In the genomic region with DNA sequence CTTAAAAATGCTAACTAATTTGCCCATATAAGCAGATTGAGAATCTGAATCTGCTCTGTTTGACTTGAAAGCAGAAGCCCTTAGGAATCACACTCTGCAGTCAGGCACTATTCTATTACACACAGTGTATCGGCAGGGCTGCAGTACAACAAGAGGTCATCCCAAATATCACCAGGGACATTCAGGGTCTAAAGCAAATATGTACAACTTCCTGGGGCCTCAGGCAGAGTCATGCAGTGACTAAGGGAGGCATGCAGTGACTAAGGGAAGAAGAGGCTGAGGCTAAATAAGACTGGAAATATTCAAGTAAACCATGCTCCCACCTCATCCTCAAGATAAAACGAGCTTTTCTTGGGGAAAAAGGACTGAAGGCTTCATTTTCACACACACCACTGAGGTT, we compare ENCODE assay signal across 13 cellular contexts. TPM values are rescaled to one million over a fixed set of nuclear protein-coding genes. Genes with fewer than 3 reads are reported as not detected.
DNase-seq lines count a peak whose midpoint lies in the region; ATAC-seq and TF ChIP-seq lines count a peak whose summit lies in the region.
"Had no signal": no experiment of that assay in that cellular context is flagged by ENCODE, and none has a peak within 500 bp of the region (broad histone marks: within the 10 kb centered on the region; RNA-seq: fewer than 3 reads in every experiment).

No MANE protein-coding gene starts in this region.

- no peaks in the 10 kb centered on the region for H3K36me3 Mint-ChIP-seq in activated CD8-positive, alpha-beta T cell treated with anti-CD3 and anti-CD28 coated beads, Interleukin-2, amount 10 ng/mL, durations not matched to agents 7 days and 5 days (ENCODE audit: low read depth)
- H3K36me3 Mint-ChIP-seq: activated naive CD4-positive, alpha-beta T cell treated with anti-CD3 and anti-CD28 coated beads, Interleukin-2, amount 50 U/mL, for 24 hours; CD8-positive, alpha-beta memory T cell; natural killer cell had no signal

- H3K27me3 ChIP-seq in PC-3 (ENCODE audit: low read length), result no peaks in the 10 kb centered on the region

- DNase-seq in AG20443 (ENCODE audit: low spot score) (peak; percentile 82), PC-3 (peak; percentile 87), epithelial cell of proximal tubule (ENCODE audit: low read depth) (peak; percentile 57), myocyte (ENCODE audit: low read depth) (peak; percentile 77), SKM-1 treated with dmso at 0.1 percent for 144 hours (lab: John Stamatoyannopoulos, UW; ENCODE audit: unreplicated experiment) (no peak)
- no peak for DNase-seq in activated CD8-positive, alpha-beta T cell treated with anti-CD3 and anti-CD28 coated beads, Interleukin-2, amount 10 ng/mL, durations not matched to agents 7 days and 5 days
- DNase-seq: CD8-positive, alpha-beta memory T cell; glutamatergic neuron; KBM-7; natural killer cell had no signal

- no peak overlapping the region for H3K4me3 Mint-ChIP-seq in activated CD8-positive, alpha-beta T cell treated with anti-CD3 and anti-CD28 coated beads, Interleukin-2, amount 10 ng/mL, durations not matched to agents 7 days and 5 days
- H3K4me3 Mint-ChIP-seq: activated naive CD4-positive, alpha-beta T cell treated with anti-CD3 and anti-CD28 coated beads, Interleukin-2, amount 50 U/mL, for 24 hours; natural killer cell had no signal

- H3K4me2 ChIP-seq in PC-3 (ENCODE audit: low read length), result peak overlapping the region; percentile 58

- intact Hi-C loops in PC-3 (cut with micrococcal nuclease), result loop anchor here (2.0 to 5.0 kb wide), 2 partner anchors 28 to 48 kb away; no protein-coding TSS in a partner anchor

- no peaks in the 10 kb centered on the region for H3F3A ChIP-seq in PC-3 (ENCODE audit: low read length, unreplicated experiment)

- TF ChIP-seq CTCF in PC-3 (conservative IDR thresholded peaks at IDR 0.05; ENCODE audit: low read depth, low read length) (no peak), epithelial cell of proximal tubule (conservative IDR thresholded peaks at IDR 0.05; ENCODE audit: low read depth, low read length) (no peak)

- 0 out of 2 replicates have a peak overlapping the region, but pooled peaks have one; percentile 47 for H2AFZ ChIP-seq in PC-3 (ENCODE audit: low read length)

- ATAC-seq in PC-3 (peak; percentile 100), GM18498 (IDR thresholded peaks at IDR 0.05; ENCODE audit: unreplicated experiment) (no peak), GM21825 (IDR thresholded peaks at IDR 0.05; ENCODE audit: unreplicated experiment) (no peak)
- no peak for ATAC-seq in activated CD8-positive, alpha-beta T cell treated with anti-CD3 and anti-CD28 coated beads, Interleukin-2, amount 10 ng/mL, durations not matched to agents 7 days and 5 days
- ATAC-seq: natural killer cell had no signal

- no peaks in the 10 kb centered on the region for H3K27me3 Mint-ChIP-seq in activated CD8-positive, alpha-beta T cell treated with anti-CD3 and anti-CD28 coated beads, Interleukin-2, amount 10 ng/mL, durations not matched to agents 7 days and 5 days (ENCODE audit: low read depth)
- H3K27me3 Mint-ChIP-seq: activated naive CD4-positive, alpha-beta T cell treated with anti-CD3 and anti-CD28 coated beads, Interleukin-2, amount 50 U/mL, for 24 hours had no signal

- CTCF ChIA-PET in PC-3 (lab: Charles Lee), result no interaction called here
- CTCF ChIA-PET in activated CD8-positive, alpha-beta T cell treated with anti-CD3 and anti-CD28 coated beads, Interleukin-2, amount 10 ng/mL, durations not matched to agents 7 days and 5 days (lab: Charles Lee), result no interaction called here

- H3K27ac Mint-ChIP-seq in activated CD8-positive, alpha-beta T cell treated with anti-CD3 and anti-CD28 coated beads, Interleukin-2, amount 10 ng/mL, durations not matched to agents 7 days and 5 days, result no peak overlapping the region
- H3K27ac Mint-ChIP-seq: activated naive CD4-positive, alpha-beta T cell treated with anti-CD3 and anti-CD28 coated beads, Interleukin-2, amount 50 U/mL, for 24 hours; CD8-positive, alpha-beta memory T cell; natural killer cell had no signal

- BruUV-seq in PC-3 (replicated peaks; lab: Mats Ljungman, UMichigan), result no TSS peak

- no peaks in the 10 kb centered on the region for H4K20me1 ChIP-seq in PC-3 (ENCODE audit: low read length)

- H3K9me2 ChIP-seq in PC-3 (replicated peaks; ENCODE audit: low read length), result no peaks in the 10 kb centered on the region

- no peaks in the 10 kb centered on the region for H3K36me3 ChIP-seq in PC-3 (ENCODE audit: low read depth, low read length)

- no peaks in the 10 kb centered on the region for H3K79me2 ChIP-seq in PC-3 (ENCODE audit: low read length)

- H3K27ac ChIP-seq in PC-3 (ENCODE audit: low read length), result peak overlapping the region; percentile 51

- POLR2A ChIA-PET in PC-3 (lab: Charles Lee; ENCODE audit: unreplicated experiment), result no interaction called here
- POLR2A ChIA-PET in activated CD8-positive, alpha-beta T cell treated with anti-CD3 and anti-CD28 coated beads, Interleukin-2, amount 10 ng/mL, durations not matched to agents 7 days and 5 days (lab: Charles Lee), result no interaction called here

- H3K4me1 Mint-ChIP-seq in activated CD8-positive, alpha-beta T cell treated with anti-CD3 and anti-CD28 coated beads, Interleukin-2, amount 10 ng/mL, durations not matched to agents 7 days and 5 days (ENCODE audit: low read depth), result no peaks in the 10 kb centered on the region
- H3K4me1 Mint-ChIP-seq: activated naive CD4-positive, alpha-beta T cell treated with anti-CD3 and anti-CD28 coated beads, Interleukin-2, amount 50 U/mL, for 24 hours; CD8-positive, alpha-beta memory T cell; natural killer cell had no signal

- H3K4me1 ChIP-seq in PC-3 (ENCODE audit: insufficient read depth, low read length), result peaks cover 18% of the 10 kb centered on the region

- H3K9me3 ChIP-seq in PC-3 (ENCODE audit: low read length), result no peaks in the 10 kb centered on the region

- no peaks in the 10 kb centered on the region for H3K9me3 Mint-ChIP-seq in activated CD8-positive, alpha-beta T cell treated with anti-CD3 and anti-CD28 coated beads, Interleukin-2, amount 10 ng/mL, durations not matched to agents 7 days and 5 days (ENCODE audit: insufficient read depth)
- H3K9me3 Mint-ChIP-seq: activated naive CD4-positive, alpha-beta T cell treated with anti-CD3 and anti-CD28 coated beads, Interleukin-2, amount 50 U/mL, for 24 hours had no signal

- no peak overlapping the region for H3K9ac ChIP-seq in PC-3 (ENCODE audit: low read length)

- H3K4me3 ChIP-seq in PC-3 (ENCODE audit: low read length) (no peak overlapping the region), epithelial cell of proximal tubule (ENCODE audit: low read depth, low read length) (no peak overlapping the region)

RNA-seq across cellular contexts. Expression of a gene that starts 20.9 kb away (rescaled TPM):
- 0.44 TPM in 1 of 2 replicates, not detected in the other for total RNA-seq in PC-3 (2014; rRNA removed)
- total RNA-seq in epithelial cell of proximal tubule, result 1.3 and 2.2 TPM in 2 replicates
- 25.9 and 27.7 TPM in 2 replicates for total RNA-seq in myocyte
- polyA plus RNA-seq in myocyte (2012), result 9.4 TPM
- total RNA-seq in activated CD8-positive, alpha-beta T cell treated with anti-CD3 and anti-CD28 coated beads, Interleukin-2, amount 10 ng/mL, durations not matched to agents 7 days and 5 days, result not detected
- total RNA-seq: CD8-positive, alpha-beta memory T cell had no signal
- polyA plus RNA-seq: CD8-positive, alpha-beta memory T cell had no signal

Comparison
In these comparisons a context has a peak if more than half of its experiments do, and no peak if none do; other contexts are left out.
1. DNase-seq: peak in AG20443 (single experiment), PC-3 (single experiment), epithelial cell of proximal tubule (single experiment) and myocyte (single experiment); none in activated CD8-positive, alpha-beta T cell treated with anti-CD3 and anti-CD28 coated beads, Interleukin-2, amount 10 ng/mL, durations not matched to agents 7 days and 5 days (single experiment) and SKM-1 treated with dmso at 0.1 percent for 144 hours (single experiment).